ENCODE assay signal across 3 cellular contexts in genomic region chr3:100271522-100271921, GRCh38.
TF ChIP-seq lines count a peak whose summit lies in the region.

No MANE protein-coding gene starts in this region.

TF ChIP-seq in GM23338, 12 proteins besides CTCF, POLR2A, EP300 and RAD21 (continues in another document):
- TF ChIP-seq ZNF462 (CRISPR knock-in tag; IDR thresholded peaks at IDR 0.05): no peak
- TF ChIP-seq STAT1 (IDR thresholded peaks at IDR 0.05; ENCODE audit: unreplicated experiment): no peak
- no peak for TF ChIP-seq POLR2AphosphoS5 (IDR thresholded peaks at IDR 0.05; ENCODE audit: low read depth)
- no peak for TF ChIP-seq EZH2phosphoT487 (IDR thresholded peaks at IDR 0.05; ENCODE audit: unreplicated experiment)
- no peak for TF ChIP-seq ZNF331 (CRISPR knock-in tag; IDR thresholded peaks at IDR 0.05; ENCODE audit: low read depth)
- TF ChIP-seq ZNF114 (CRISPR knock-in tag; IDR thresholded peaks at IDR 0.05): no peak

TF ChIP-seq in IMR-90, 13 proteins besides CTCF, POLR2A, EP300 and RAD21 (continued from another document):
- TF ChIP-seq NFE2L2 (IDR thresholded peaks at IDR 0.05; ENCODE audit: low read depth, low read length): no peak

TF ChIP-seq in GM12891, 5 proteins besides CTCF, POLR2A, EP300 and RAD21 (continued from another document):
- no peak for TF ChIP-seq TAF1 (IDR thresholded peaks at IDR 0.05; ENCODE audit: low read depth, low read length)
